Comparison of ENCODE assay signal across 8 cellular contexts in genomic region chr9:27528278-27528885, GRCh38.
A peak's percentile ranks its signal among the peaks of the same experiment; 100 is the strongest.
DNase-seq lines count a peak whose midpoint lies in the region; ATAC-seq lines count a peak whose summit lies in the region.

No MANE protein-coding gene starts in this region.

- peak; percentile 53 for DNase-seq in AG08396 (ENCODE audit: low spot score)
- peak; percentile 48 to 57 for DNase-seq in activated CD4-positive, alpha-beta T cell treated with anti-CD3 and anti-CD28 coated beads for 4 hours
- DNase-seq in stimulated activated CD4-positive, alpha-beta T cell treated with anti-CD3 and anti-CD28 coated beads, Interleukin-12 subunit alpha, Interleukin-12 subunit beta, amount 100 ng/mL, for 48 hours (ENCODE audit: low read depth in 2 of 3, low spot score in 1 of 3) = peak in 2 of 3 donors; percentile 36 to 44
- no peak for DNase-seq in KG1 (lab: John Stamatoyannopoulos, UW)

- H3K27me3 ChIP-seq in layer of hippocampus (ENCODE audit: control insufficient read depth, insufficient read depth, low read length) = no peaks in the 10 kb centered on the region

- H3K27ac ChIP-seq in cingulate gyrus (ENCODE audit: low read depth, low read length) (peak overlapping the region; percentile 89), layer of hippocampus (ENCODE audit: low read depth, low read length) (peak overlapping the region; percentile 89)

- ATAC-seq in GM19328 (IDR thresholded peaks at IDR 0.05; ENCODE audit: unreplicated experiment) = peak; percentile 53
- peak; percentile 42 for ATAC-seq in HG03457 (IDR thresholded peaks at IDR 0.05; ENCODE audit: unreplicated experiment)
